Comparison of ENCODE assay signal across 8 cellular contexts in the genomic region with DNA sequence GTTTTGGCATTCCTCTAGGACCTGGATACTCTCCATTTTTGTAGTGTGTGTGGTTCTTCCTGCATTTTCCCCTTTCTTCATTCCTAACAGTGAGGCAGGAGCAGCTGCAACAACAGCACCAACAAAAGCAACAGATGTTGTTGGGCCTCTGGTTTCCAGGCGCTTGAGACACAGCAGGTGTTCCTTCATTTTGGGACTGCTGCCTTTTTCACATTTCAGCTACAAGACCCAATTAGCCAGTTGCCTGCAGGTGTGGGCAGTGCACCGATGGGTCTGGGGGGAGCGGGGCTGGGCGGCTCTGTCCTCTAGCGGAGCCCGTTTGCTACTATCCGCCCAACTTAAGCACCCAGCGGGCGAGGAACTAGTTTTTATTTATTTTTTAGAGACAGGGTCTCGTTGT. TPM values are rescaled to one million over a fixed set of nuclear protein-coding genes. Genes with fewer than 3 reads are reported as not detected.
DNase-seq lines count a peak whose midpoint lies in the region; ATAC-seq and TF ChIP-seq lines count a peak whose summit lies in the region.

No MANE protein-coding gene starts in this region.

- TF ChIP-seq CTCF in vagina (IDR thresholded peaks at IDR 0.05) (no peak), tibial artery (IDR thresholded peaks at IDR 0.05) (no peak)

- no peak overlapping the region for H3K4me3 Mint-ChIP-seq in stimulated activated naive CD8-positive, alpha-beta T cell treated with anti-CD3 and anti-CD28 coated beads, Interleukin-15, Interleukin-2, amounts not matched to agents 100 ng/mL and 50 ng/mL, for 24 hours

- H3K36me3 ChIP-seq in SK-N-MC (ENCODE audit: insufficient read depth, low read length), result no peaks in the 10 kb centered on the region
- no peaks in the 10 kb centered on the region for H3K36me3 ChIP-seq in vagina
- no peaks in the 10 kb centered on the region for H3K36me3 ChIP-seq in tibial artery

- no peaks in the 10 kb centered on the region for H3K27me3 Mint-ChIP-seq in stimulated activated naive CD8-positive, alpha-beta T cell treated with anti-CD3 and anti-CD28 coated beads, Interleukin-15, Interleukin-2, amounts not matched to agents 100 ng/mL and 50 ng/mL, for 24 hours

- H3K27ac ChIP-seq in SK-N-MC (no peak overlapping the region), vagina (peak overlapping the region; percentile 56), tibial artery (no peak overlapping the region)

- no peak for ATAC-seq in stimulated activated naive CD8-positive, alpha-beta T cell treated with anti-CD3 and anti-CD28 coated beads, Interleukin-15, Interleukin-2, amounts not matched to agents 100 U/mL and 50 U/mL, for 24 hours
- ATAC-seq in left colon (peak; percentile 21), GM21367 (IDR thresholded peaks at IDR 0.05; ENCODE audit: unreplicated experiment) (no peak)

- H3K36me3 Mint-ChIP-seq in stimulated activated naive CD8-positive, alpha-beta T cell treated with anti-CD3 and anti-CD28 coated beads, Interleukin-15, Interleukin-2, amounts not matched to agents 100 ng/mL and 50 ng/mL, for 24 hours (ENCODE audit: low read depth), result peaks cover 22% of the 10 kb centered on the region

- no peaks in the 10 kb centered on the region for H3K27me3 ChIP-seq in vagina
- H3K27me3 ChIP-seq in tibial artery, result no peaks in the 10 kb centered on the region

- peak overlapping the region; percentile 3 for H3K9ac ChIP-seq in SK-N-MC (ENCODE audit: insufficient read length)

- no peak for DNase-seq in stimulated activated naive CD8-positive, alpha-beta T cell treated with anti-CD3 and anti-CD28 coated beads, Interleukin-15, Interleukin-2, amounts not matched to agents 100 U/mL and 50 U/mL, for 24 hours
- DNase-seq in SK-N-MC (ENCODE audit: low read depth, low spot score) (no peak), left colon (no peak), vagina (ENCODE audit: extremely low spot score in 2 of 2) (no peak), tibial artery (no peak), DMS79 treated with DMSO at 0.1 percent for 48 hours (lab: John Stamatoyannopoulos, UW) (no peak)

- no peak for TF ChIP-seq POLR2A in vagina (IDR thresholded peaks at IDR 0.05)

- intact Hi-C loops in left colon (cut with DNase I, micrococcal nuclease) (no loop called here), vagina (cut with DNase I) (no loop called here), tibial artery (cut with DNase I; ENCODE audit: low total_unique reads) (no loop called here)

- no peaks in the 10 kb centered on the region for H3K9me3 Mint-ChIP-seq in stimulated activated naive CD8-positive, alpha-beta T cell treated with anti-CD3 and anti-CD28 coated beads, Interleukin-15, Interleukin-2, amounts not matched to agents 100 ng/mL and 50 ng/mL, for 24 hours

- H3K27ac Mint-ChIP-seq in stimulated activated naive CD8-positive, alpha-beta T cell treated with anti-CD3 and anti-CD28 coated beads, Interleukin-15, Interleukin-2, amounts not matched to agents 100 ng/mL and 50 ng/mL, for 24 hours, result peak overlapping the region; percentile 87

- no peak overlapping the region for H3K4me3 ChIP-seq in SK-N-MC
- H3K4me3 ChIP-seq in vagina, result no peak overlapping the region
- no peak overlapping the region for H3K4me3 ChIP-seq in tibial artery

- H3K4me1 ChIP-seq in vagina (peaks cover 61% of the 10 kb centered on the region), tibial artery (peaks cover 0 to 25% (median 15%) of the 10 kb centered on the region in 4 donors)

- H3K9me3 ChIP-seq in SK-N-MC (ENCODE audit: low read depth, low read length), result no peaks in the 10 kb centered on the region
- no peaks in the 10 kb centered on the region for H3K9me3 ChIP-seq in vagina
- no peaks in the 10 kb centered on the region for H3K9me3 ChIP-seq in tibial artery

- peaks cover 93% of the 10 kb centered on the region for H3K4me1 Mint-ChIP-seq in stimulated activated naive CD8-positive, alpha-beta T cell treated with anti-CD3 and anti-CD28 coated beads, Interleukin-15, Interleukin-2, amounts not matched to agents 100 ng/mL and 50 ng/mL, for 24 hours (ENCODE audit: low read depth)

RNA-seq across cellular contexts. Expression of gene ELF1, which starts 26.0 kb away (rescaled TPM):
- 100 to 1,000 TPM in 1 of 2 donors, 10 to 100 TPM in 1; 93.5 to 104 TPM for total RNA-seq in left colon
- 101 TPM for total RNA-seq in vagina
